In the genomic region with DNA sequence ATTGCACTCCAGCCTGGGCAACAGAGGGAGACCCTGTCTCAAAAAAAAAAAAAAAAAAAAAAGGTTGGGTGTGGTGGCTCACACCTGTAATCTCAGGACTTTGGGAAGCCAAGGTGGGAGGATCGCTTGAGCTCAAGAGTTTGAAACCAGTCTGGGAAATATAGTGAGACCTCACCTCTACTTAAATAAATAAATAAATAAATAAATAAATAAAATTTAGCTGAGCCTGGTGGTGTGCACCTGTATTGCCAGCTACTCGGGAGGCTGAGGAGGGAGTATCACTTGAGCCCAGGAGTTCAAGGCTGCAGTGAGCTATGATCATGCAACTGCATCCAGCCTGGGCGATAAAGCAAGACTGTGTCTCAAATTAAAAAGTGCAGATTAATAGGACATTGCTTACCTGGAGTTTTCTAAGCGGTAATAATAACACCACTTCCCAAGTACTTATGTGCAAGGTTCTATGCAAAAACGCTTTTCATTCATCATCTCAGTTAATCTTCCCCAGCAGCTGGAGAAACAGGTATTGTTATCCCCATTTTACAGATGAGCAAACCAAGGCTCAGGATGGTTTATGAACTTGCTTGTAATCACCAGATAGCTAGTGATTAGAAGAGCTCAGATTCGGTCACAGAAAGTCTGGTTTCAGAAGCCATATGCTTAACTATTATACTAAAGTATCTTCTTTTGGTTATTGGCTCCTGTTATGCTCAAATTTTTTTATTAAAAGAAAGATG, we compare ENCODE assay signal across 34 cellular contexts.
"Had no signal": no experiment of that assay in that cellular context is flagged by ENCODE, and none has a peak within 500 bp of the region (broad histone marks: within the 10 kb centered on the region; RNA-seq: fewer than 3 reads in every experiment).

No MANE protein-coding gene starts in this region.

- H3K9me3 Mint-ChIP-seq: activated B cell treated with CpG ODN at 0.5 μM for 24 hours; activated CD4-positive, alpha-beta memory T cell treated with anti-CD3 and anti-CD28 coated beads for 36 hours; activated CD4-positive, alpha-beta T cell treated with anti-CD3 and anti-CD28 coated beads, Interleukin-2, amount 10 ng/mL, durations not matched to agents 24 days and 14 days; activated CD8-positive, alpha-beta T cell treated with anti-CD3 and anti-CD28 coated beads for 36 hours; activated naive CD4-positive, alpha-beta T cell treated with anti-CD3 and anti-CD28 coated beads for 36 hours; activated naive CD4-positive, alpha-beta T cell treated with anti-CD3 and anti-CD28 coated beads, Interleukin-2, amount 50 U/mL, for 72 hours; activated naive CD8-positive, alpha-beta T cell treated with anti-CD3 and anti-CD28 coated beads for 36 hours; activated T-cell treated with anti-CD3 and anti-CD28 coated beads, Interleukin-2, amount 50 U/mL, for 4 hours; activated T-cell treated with anti-CD3 and anti-CD28 coated beads, Interleukin-2, amount 50 U/mL, for 72 hours; activated T-helper 1 cell treated with anti-CD3 and anti-CD28 coated beads, Interleukin-12 subunit alpha, Interleukin-12 subunit beta, Interleukin-2, Interleukin-4 antibody, amounts not matched to agents 30 ng/mL and 10 ng/mL and 1 ng/mL, durations not matched to agents 14 hours and 24 hours and 36 hours; activated T-helper 17 cell treated with anti-CD3 and anti-CD28 coated beads, Interleukin-2, amount 50 U/mL, for 72 hours; T-helper 2 cell treated with Interferon-gamma antibody and Interleukin-4, amounts not matched to agents 5 μg/mL and 100 μg/mL, for 36 hours had no signal

- H3K4me3 Mint-ChIP-seq: activated B cell treated with CpG ODN at 0.5 μM for 24 hours; activated CD4-positive, alpha-beta memory T cell treated with anti-CD3 and anti-CD28 coated beads for 36 hours; activated CD4-positive, alpha-beta T cell treated with anti-CD3 and anti-CD28 coated beads, Interleukin-2, amount 10 ng/mL, durations not matched to agents 24 days and 14 days; activated CD8-positive, alpha-beta T cell treated with anti-CD3 and anti-CD28 coated beads for 36 hours; activated naive CD4-positive, alpha-beta T cell treated with anti-CD3 and anti-CD28 coated beads for 36 hours; activated naive CD8-positive, alpha-beta T cell treated with anti-CD3 and anti-CD28 coated beads for 36 hours; activated T-cell treated with anti-CD3 and anti-CD28 coated beads, Interleukin-2, amount 50 U/mL, for 4 hours; activated T-cell treated with anti-CD3 and anti-CD28 coated beads, Interleukin-2, amount 50 U/mL, for 72 hours; activated T-helper 1 cell treated with anti-CD3 and anti-CD28 coated beads, Interleukin-12 subunit alpha, Interleukin-12 subunit beta, Interleukin-2, Interleukin-4 antibody, amounts not matched to agents 30 ng/mL and 10 ng/mL and 1 ng/mL, durations not matched to agents 14 hours and 24 hours and 36 hours; activated T-helper 17 cell treated with anti-CD3 and anti-CD28 coated beads, Interleukin-2, amount 50 U/mL, for 72 hours; T-helper 2 cell treated with Interferon-gamma antibody and Interleukin-4, amounts not matched to agents 5 μg/mL and 100 μg/mL, for 36 hours had no signal

- H3K27ac ChIP-seq: adrenal gland, body of pancreas, brain microvascular endothelial cell, breast epithelium, VCaP had no signal

- H3K27ac Mint-ChIP-seq: activated B cell treated with CpG ODN at 0.5 μM for 24 hours; activated CD4-positive, alpha-beta memory T cell treated with anti-CD3 and anti-CD28 coated beads for 36 hours; activated CD4-positive, alpha-beta T cell treated with anti-CD3 and anti-CD28 coated beads, Interleukin-2, amount 10 ng/mL, durations not matched to agents 24 days and 14 days; activated CD8-positive, alpha-beta T cell treated with anti-CD3 and anti-CD28 coated beads for 36 hours; activated naive CD4-positive, alpha-beta T cell treated with anti-CD3 and anti-CD28 coated beads for 36 hours; activated naive CD4-positive, alpha-beta T cell treated with anti-CD3 and anti-CD28 coated beads, Interleukin-2, amount 50 U/mL, for 72 hours; activated naive CD8-positive, alpha-beta T cell treated with anti-CD3 and anti-CD28 coated beads for 36 hours; activated T-cell treated with anti-CD3 and anti-CD28 coated beads, Interleukin-2, amount 50 U/mL, for 72 hours; activated T-helper 1 cell treated with anti-CD3 and anti-CD28 coated beads, Interleukin-12 subunit alpha, Interleukin-12 subunit beta, Interleukin-2, Interleukin-4 antibody, amounts not matched to agents 30 ng/mL and 10 ng/mL and 1 ng/mL, durations not matched to agents 14 hours and 24 hours and 36 hours; activated T-helper 17 cell treated with anti-CD3 and anti-CD28 coated beads, Interleukin-2, amount 50 U/mL, for 72 hours; T-helper 2 cell treated with Interferon-gamma antibody and Interleukin-4, amounts not matched to agents 5 μg/mL and 100 μg/mL, for 36 hours had no signal

- DNase-seq: activated B cell treated with CpG ODN at 0.5 μM for 24 hours; activated CD4-positive, alpha-beta memory T cell treated with anti-CD3 and anti-CD28 coated beads for 36 hours; activated CD4-positive, alpha-beta T cell treated with anti-CD3 and anti-CD28 coated beads for 4 hours; activated CD4-positive, alpha-beta T cell treated with anti-CD3 and anti-CD28 coated beads, Interleukin-2, amount 10 ng/mL, durations not matched to agents 24 days and 14 days; activated CD4-positive, alpha-beta T cell treated with anti-CD3 and anti-CD28 coated beads, Interleukin-2, amount 50 U/mL, for 1 hour; activated CD4-positive, alpha-beta T cell treated with anti-CD3 and anti-CD28 coated beads, Interleukin-2, amount 50 U/mL, for 4 hours; activated CD8-positive, alpha-beta memory T cell treated with anti-CD3 and anti-CD28 coated beads, Interleukin-2, amount 50 U/mL, for 4 hours; activated CD8-positive, alpha-beta T cell treated with anti-CD3 and anti-CD28 coated beads for 36 hours; activated effector memory CD4-positive, alpha-beta T cell treated with anti-CD3 and anti-CD28 coated beads, Interleukin-2, amount 50 U/mL, for 16 hours; activated gamma-delta T cell treated with Interleukin-2 at 50 U/mL for 16 hours; activated naive CD4-positive, alpha-beta T cell; activated naive CD4-positive, alpha-beta T cell treated with anti-CD3 and anti-CD28 coated beads for 36 hours; activated naive CD4-positive, alpha-beta T cell treated with anti-CD3 and anti-CD28 coated beads, Interleukin-2, amount 50 U/mL, for 16 hours; activated naive CD8-positive, alpha-beta T cell treated with anti-CD3 and anti-CD28 coated beads for 36 hours; activated T-cell treated with anti-CD3 and anti-CD28 coated beads for 4 hours; activated T-cell treated with anti-CD3 and anti-CD28 coated beads, Interleukin-2, amount 50 U/mL, for 1 hour; activated T-cell treated with anti-CD3 and anti-CD28 coated beads, Interleukin-2, amount 50 U/mL, for 4 hours; activated T-cell treated with anti-CD3 and anti-CD28 coated beads, Interleukin-2, amount 50 U/mL, for 72 hours; adrenal gland; amniotic stem cell; aorta; body of pancreas; brain microvascular endothelial cell; central memory CD4-positive, alpha-beta T cell; T-helper 2 cell; T-helper 9 cell had no signal

- H3K4me1 Mint-ChIP-seq: activated B cell treated with CpG ODN at 0.5 μM for 24 hours; activated CD4-positive, alpha-beta T cell treated with anti-CD3 and anti-CD28 coated beads, Interleukin-2, amount 10 ng/mL, durations not matched to agents 24 days and 14 days; activated naive CD8-positive, alpha-beta T cell treated with anti-CD3 and anti-CD28 coated beads for 36 hours; activated T-helper 17 cell treated with anti-CD3 and anti-CD28 coated beads, Interleukin-2, amount 50 U/mL, for 72 hours had no signal

- ATAC-seq: activated CD8-positive, alpha-beta T cell treated with anti-CD3 and anti-CD28 coated beads for 36 hours; activated naive CD4-positive, alpha-beta T cell treated with anti-CD3 and anti-CD28 coated beads, Interleukin-2, amount 50 U/mL, for 72 hours; activated T-cell treated with anti-CD3 and anti-CD28 coated beads, Interleukin-2, amount 50 U/mL, for 4 hours; activated T-cell treated with anti-CD3 and anti-CD28 coated beads, Interleukin-2, amount 50 U/mL, for 72 hours; activated T-helper 17 cell treated with anti-CD3 and anti-CD28 coated beads, Interleukin-2, amount 50 U/mL, for 72 hours; body of pancreas had no signal

- H3K4me1 ChIP-seq: adrenal gland, body of pancreas, breast epithelium had no signal

- H3K36me3 Mint-ChIP-seq: activated CD4-positive, alpha-beta memory T cell treated with anti-CD3 and anti-CD28 coated beads for 36 hours; activated naive CD4-positive, alpha-beta T cell treated with anti-CD3 and anti-CD28 coated beads, Interleukin-2, amount 50 U/mL, for 72 hours; activated naive CD8-positive, alpha-beta T cell treated with anti-CD3 and anti-CD28 coated beads for 36 hours had no signal

- H3K36me3 ChIP-seq: adrenal gland, brain microvascular endothelial cell, breast epithelium had no signal

- H3K27me3 Mint-ChIP-seq: activated B cell treated with CpG ODN at 0.5 μM for 24 hours; activated CD4-positive, alpha-beta memory T cell treated with anti-CD3 and anti-CD28 coated beads for 36 hours; activated CD4-positive, alpha-beta T cell treated with anti-CD3 and anti-CD28 coated beads, Interleukin-2, amount 10 ng/mL, durations not matched to agents 24 days and 14 days; activated CD8-positive, alpha-beta T cell treated with anti-CD3 and anti-CD28 coated beads for 36 hours; activated naive CD8-positive, alpha-beta T cell treated with anti-CD3 and anti-CD28 coated beads for 36 hours; activated T-helper 17 cell treated with anti-CD3 and anti-CD28 coated beads, Interleukin-2, amount 50 U/mL, for 72 hours had no signal

- H3K4me3 ChIP-seq: adrenal gland, body of pancreas, breast epithelium had no signal

- FAIRE-seq: astrocyte, TTC549 had no signal

- H3K9me3 ChIP-seq: adrenal gland, body of pancreas, breast epithelium had no signal
